Comparison of ENCODE assay signal across 24 cellular contexts in the genomic region with DNA sequence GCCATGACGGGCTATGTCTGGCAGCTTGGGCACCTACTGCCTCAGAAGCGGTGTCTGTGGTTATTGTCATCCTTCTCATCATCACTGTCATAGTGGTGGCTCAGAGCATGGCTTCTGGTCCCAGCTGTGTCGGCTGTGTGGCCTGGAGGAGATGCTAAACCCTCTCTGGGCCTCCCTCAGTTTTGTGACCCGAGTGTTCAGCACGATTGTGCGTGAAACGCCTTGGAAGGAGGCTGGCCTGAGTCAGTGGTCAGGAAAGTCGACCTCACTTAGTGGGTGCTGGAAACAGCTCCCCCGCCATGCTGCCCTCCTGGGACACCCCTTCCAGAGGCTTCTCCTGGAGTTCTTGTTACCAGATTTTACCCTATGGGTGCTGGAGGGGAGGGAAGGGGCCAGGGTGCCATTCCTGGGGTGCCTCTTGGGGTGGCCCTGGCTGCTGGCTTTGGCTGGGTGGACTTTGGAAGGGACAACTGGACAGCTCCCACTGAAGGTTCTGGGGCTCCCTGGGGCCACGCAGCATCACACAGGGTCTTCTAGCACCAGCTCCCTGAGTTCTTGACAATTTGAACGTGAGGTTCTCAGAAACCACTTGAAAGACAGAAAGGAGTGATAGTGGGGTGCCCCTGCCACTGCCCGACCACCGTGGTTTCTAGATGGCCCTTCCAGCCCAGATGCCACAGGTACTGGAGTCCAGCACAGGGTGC.
A peak's percentile ranks its signal among the peaks of the same experiment; 100 is the strongest.
DNase-seq lines count a peak whose midpoint lies in the region; ATAC-seq and TF ChIP-seq lines count a peak whose summit lies in the region.
"Had no signal": no experiment of that assay in that cellular context is flagged by ENCODE, and none has a peak within 500 bp of the region (broad histone marks: within the 10 kb centered on the region; RNA-seq: fewer than 3 reads in every experiment).

No MANE protein-coding gene starts in this region.

- H3K14ac ChIP-seq in mesenchymal stem cell (ENCODE audit: low read length in 2 of 2), result peak overlapping the region in 1 of 2 experiments; percentile 36

- 96% methylated on average over 13 of the region's 13 CpGs for WGBS in mesenchymal stem cell

- no peak overlapping the region for H2BK120ac ChIP-seq in mesenchymal stem cell (ENCODE audit: low read depth, low read length)

- peak overlapping the region; percentile 12 for H4K8ac ChIP-seq in mesenchymal stem cell (ENCODE audit: low read length)

- peak; percentile 47 for DNase-seq in Right ventricle myocardium inferior (ENCODE audit: missing footprints)
- DNase-seq in right atrium auricular region (ENCODE audit: low spot score), result no peak
- DNase-seq in colonic mucosa, result peak; percentile 14
- no peak for DNase-seq in mesenchymal stem cell
- DNase-seq: activated CD4-positive, alpha-beta memory T cell treated with anti-CD3 and anti-CD28 coated beads for 36 hours; activated naive CD4-positive, alpha-beta T cell; activated T-cell treated with anti-CD3 and anti-CD28 coated beads for 4 hours; anterior cingulate cortex; caudate nucleus; CD4-positive, CD25-positive, alpha-beta regulatory T cell; H7; NCI-H1417; NCI-H2081 treated with DMSO at 0.1 percent for 48 hours; NCI-H510A treated with DMSO at 0.1 percent for 48 hours; NK-92 treated with Interleukin-12 subunit alpha and Interleukin-12 subunit beta, amount 100 ng/mL, for 24 hours; retina; T-helper 2 cell had no signal

- peak overlapping the region; percentile 74 to 89 for H3K18ac ChIP-seq in mesenchymal stem cell (ENCODE audit: low read depth in 1 of 2, low read length in 2 of 2)

- H3K4ac ChIP-seq in mesenchymal stem cell (ENCODE audit: low read depth in 1 of 2, low read length in 2 of 2), result peak overlapping the region in 1 of 2 experiments; percentile 22

- peak overlapping the region; percentile 72 to 97 for H2BK12ac ChIP-seq in mesenchymal stem cell (ENCODE audit: low read length in 2 of 2)

- H3K4me1 ChIP-seq in right atrium auricular region (peaks cover 0 to 26% of the 10 kb centered on the region in 2 donors), colonic mucosa (no peaks in the 10 kb centered on the region), mesenchymal stem cell (ENCODE audit: control insufficient read depth, insufficient read depth, low read depth, low read length) (peaks cover 44% of the 10 kb centered on the region)

- H3K27ac ChIP-seq in right atrium auricular region, result no peak overlapping the region
- H3K27ac ChIP-seq in colonic mucosa, result no peak overlapping the region
- no peak overlapping the region for H3K27ac ChIP-seq in mesenchymal stem cell (ENCODE audit: low read length, poor library complexity, severe bottlenecking)
- H3K27ac ChIP-seq: epithelial cell of prostate, heart right ventricle had no signal

- H3K4me2 ChIP-seq in mesenchymal stem cell (ENCODE audit: low read length, poor library complexity, severe bottlenecking), result no peak overlapping the region

- H4K91ac ChIP-seq in mesenchymal stem cell (ENCODE audit: low read length), result peak overlapping the region; percentile 94

- H3K9ac ChIP-seq in colonic mucosa (ENCODE audit: low read depth in 2 of 2, low read length in 2 of 2), result no peak overlapping the region
- H3K9ac ChIP-seq in mesenchymal stem cell (ENCODE audit: low read length), result no peak overlapping the region

- peaks cover 8% of the 10 kb centered on the region for H3K79me1 ChIP-seq in mesenchymal stem cell (replicated peaks; ENCODE audit: low read length, poor library complexity, severe bottlenecking)

- H3K27me3 ChIP-seq in right atrium auricular region, result no peaks in the 10 kb centered on the region
- no peaks in the 10 kb centered on the region for H3K27me3 ChIP-seq in colonic mucosa
- H3K27me3 ChIP-seq in mesenchymal stem cell (ENCODE audit: control insufficient read depth in 1 of 2, insufficient read depth in 1 of 2, low read length in 2 of 2), result no peaks in the 10 kb centered on the region
- H3K27me3 ChIP-seq: heart right ventricle had no signal

- TF ChIP-seq CTCF in right atrium auricular region (IDR thresholded peaks at IDR 0.05) (no peak), colonic mucosa (IDR thresholded peaks at IDR 0.05) (no peak)

- no peak overlapping the region for H2AFZ ChIP-seq in mesenchymal stem cell (ENCODE audit: low read depth, low read length)

- H3K36me3 ChIP-seq in right atrium auricular region (no peaks in the 10 kb centered on the region), colonic mucosa (no peaks in the 10 kb centered on the region), mesenchymal stem cell (ENCODE audit: control insufficient read depth in 1 of 2, insufficient read depth in 2 of 2, low read depth in 1 of 2, low read length in 2 of 2) (peaks cover 0 to 7% of the 10 kb centered on the region in 2 experiments)
- H3K36me3 ChIP-seq: heart right ventricle had no signal

- H2AK5ac ChIP-seq in mesenchymal stem cell (ENCODE audit: low read length, severe bottlenecking), result no peak overlapping the region

- ATAC-seq in Right ventricle myocardium inferior (no peak), HG03139 (IDR thresholded peaks at IDR 0.05; ENCODE audit: unreplicated experiment) (no peak), GM21576 (IDR thresholded peaks at IDR 0.05; ENCODE audit: unreplicated experiment) (no peak), GM21786 (IDR thresholded peaks at IDR 0.05; ENCODE audit: unreplicated experiment) (no peak)
- no peak for ATAC-seq in activated CD4-positive, CD25-positive, alpha-beta regulatory T cell treated with anti-CD3 and anti-CD28 coated beads, Interleukin-2, amount 50 U/mL, for 24 hours
- ATAC-seq: heart right ventricle, Panc1 had no signal

- H3K9me3 ChIP-seq in right atrium auricular region (no peaks in the 10 kb centered on the region), colonic mucosa (no peaks in the 10 kb centered on the region), mesenchymal stem cell (ENCODE audit: control insufficient read depth, low read length) (no peaks in the 10 kb centered on the region)

- intact Hi-C loops in Right ventricle myocardium inferior (cut with DNase I) (no loop called here), colonic mucosa (cut with DNase I) (no loop called here)

- H3K23ac ChIP-seq in mesenchymal stem cell (ENCODE audit: low read length in 2 of 2), result no peak overlapping the region

- no peak overlapping the region for H2BK15ac ChIP-seq in mesenchymal stem cell (ENCODE audit: low read depth, poor library complexity, severe bottlenecking)

- H2BK5ac ChIP-seq in mesenchymal stem cell (ENCODE audit: low read depth, low read length, poor library complexity, severe bottlenecking), result no peak overlapping the region

- H3K4me3 ChIP-seq in right atrium auricular region (no peak overlapping the region), colonic mucosa (no peak overlapping the region), mesenchymal stem cell (ENCODE audit: insufficient read depth in 1 of 2, low read depth in 1 of 2, low read length in 2 of 2) (no peak overlapping the region)
- H3K4me3 ChIP-seq: heart right ventricle had no signal

Comparison
In these comparisons a context has a peak if more than half of its experiments do, and no peak if none do; other contexts are left out.
1. DNase-seq: peak in Right ventricle myocardium inferior (single experiment) and colonic mucosa (single experiment); none in right atrium auricular region (single experiment) and mesenchymal stem cell (single experiment).